Comparison of ENCODE assay signal across 11 cellular contexts in the genomic region with DNA sequence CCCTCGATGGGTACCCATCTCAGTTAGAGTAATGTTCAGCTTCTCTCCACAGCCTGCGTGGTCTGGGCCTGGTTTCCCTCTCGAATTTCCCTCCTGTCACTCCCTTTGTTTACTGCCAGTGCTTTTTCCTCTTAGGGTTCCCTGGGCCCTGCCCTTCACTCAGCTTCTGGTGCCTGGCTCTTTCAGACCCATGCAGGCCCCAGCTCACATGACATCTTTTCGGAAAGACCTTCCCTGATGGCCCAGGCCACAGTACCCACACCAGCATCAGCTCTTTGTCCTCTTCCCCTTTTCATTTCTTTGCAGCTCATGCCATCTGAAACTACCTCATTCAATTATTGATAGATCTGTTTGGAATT.
A peak's percentile ranks its signal among the peaks of the same experiment; 100 is the strongest.
DNase-seq lines count a peak whose midpoint lies in the region; ATAC-seq and TF ChIP-seq lines count a peak whose summit lies in the region.
"Had no signal": no experiment of that assay in that cellular context is flagged by ENCODE, and none has a peak within 500 bp of the region (broad histone marks: within the 10 kb centered on the region; RNA-seq: fewer than 3 reads in every experiment).

No MANE protein-coding gene starts in this region.

- TF ChIP-seq EP300 in tibial nerve (IDR thresholded peaks at IDR 0.05): no peak

- in situ Hi-C loops in brain microvascular endothelial cell (cut with HindIII; ENCODE audit: low pct_ligation_motif_present, low sequenced_read_pairs): no loop called here

- TF ChIP-seq CTCF in brain microvascular endothelial cell (IDR thresholded peaks at IDR 0.05; ENCODE audit: low read depth, low read length, missing control alignments) (no peak), tibial nerve (IDR thresholded peaks at IDR 0.05) (no peak), RWPE1 (conservative IDR thresholded peaks at IDR 0.05; ENCODE audit: low read depth) (no peak)

- no peak overlapping the region for H3K9ac ChIP-seq in muscle layer of colon (ENCODE audit: low read length)

- H3K9me3 ChIP-seq in muscle layer of colon (ENCODE audit: low read length) (no peaks in the 10 kb centered on the region), tibial nerve (no peaks in the 10 kb centered on the region)

- no peaks in the 10 kb centered on the region for H3K9me3 Mint-ChIP-seq in activated naive CD4-positive, alpha-beta T cell treated with anti-CD3 and anti-CD28 coated beads, Interleukin-2, amount 50 U/mL, for 72 hours
- no peaks in the 10 kb centered on the region for H3K9me3 Mint-ChIP-seq in activated naive CD4-positive, alpha-beta T cell treated with anti-CD3 and anti-CD28 coated beads, Interleukin-2, amount 10 ng/mL, durations not matched to agents 7 days and 5 days

- peaks cover 35% of the 10 kb centered on the region for H3K4me1 ChIP-seq in muscle layer of colon (ENCODE audit: insufficient read depth, low read length)
- peaks cover 0 to 63% (median 17%) of the 10 kb centered on the region in 4 donors for H3K4me1 ChIP-seq in tibial nerve

- no peaks in the 10 kb centered on the region for H3K27me3 Mint-ChIP-seq in activated naive CD4-positive, alpha-beta T cell treated with anti-CD3 and anti-CD28 coated beads, Interleukin-2, amount 10 ng/mL, durations not matched to agents 7 days and 5 days

- H3K27me3 ChIP-seq in brain microvascular endothelial cell (replicated peaks): no peaks in the 10 kb centered on the region
- no peaks in the 10 kb centered on the region for H3K27me3 ChIP-seq in muscle layer of colon (ENCODE audit: control insufficient read depth in 1 of 2, insufficient read depth in 2 of 2, low read length in 2 of 2)
- H3K27me3 ChIP-seq in tibial nerve: no peaks in the 10 kb centered on the region

- no peak for TF ChIP-seq POLR2A in tibial nerve (IDR thresholded peaks at IDR 0.05)

- no peak for ATAC-seq in activated naive CD4-positive, alpha-beta T cell treated with anti-CD3 and anti-CD28 coated beads, Interleukin-2, amount 50 U/mL, for 72 hours

- POLR2A ChIA-PET in RWPE1 (lab: Yijun Ruan, JAX; ENCODE audit: low non-redundant PET): no interaction called here

- WGBS in tibial nerve, 2 donors: 46 to 59% methylated on average over 4 of the region's 4 CpGs

- no peaks in the 10 kb centered on the region for H3K36me3 ChIP-seq in brain microvascular endothelial cell (replicated peaks)
- H3K36me3 ChIP-seq in muscle layer of colon (ENCODE audit: insufficient read depth, low read length): no peaks in the 10 kb centered on the region
- H3K36me3 ChIP-seq in tibial nerve: no peaks in the 10 kb centered on the region

- CTCF ChIA-PET in activated naive CD4-positive, alpha-beta T cell treated with anti-CD3 and anti-CD28 coated beads, Interleukin-2, amount 10 ng/mL, durations not matched to agents 7 days and 5 days (lab: Charles Lee): interaction anchor here (2.9 kb wide), 1 partner anchor 99 kb away, joined by 15 read pairs; no protein-coding TSS in a partner anchor
- CTCF ChIA-PET in RWPE1 (lab: Yijun Ruan, JAX): interaction anchor here (0.5 to 1.1 kb wide), 2 partner anchors 72 to 100 kb away, joined by 3 to 5 read pairs; no protein-coding TSS in a partner anchor

- no peak for DNase-seq in activated naive CD4-positive, alpha-beta T cell treated with anti-CD3 and anti-CD28 coated beads, Interleukin-2, amount 50 U/mL, for 72 hours (ENCODE audit: low spot score in 2 of 2)
- DNase-seq in activated naive CD4-positive, alpha-beta T cell treated with anti-CD3 and anti-CD28 coated beads, Interleukin-2, amount 10 ng/mL, durations not matched to agents 7 days and 5 days: no peak
- DNase-seq in brain microvascular endothelial cell: no peak
- no peak for DNase-seq in tibial nerve (ENCODE audit: low spot score in 2 of 2)
- DNase-seq in GM03348 (ENCODE audit: low spot score): no peak
- DNase-seq in RWPE1 (ENCODE audit: low spot score): no peak
- no peak for DNase-seq in GM19238 (ENCODE audit: insufficient read length, low spot score)
- DNase-seq: activated CD4-positive, CD25-positive, alpha-beta regulatory T cell; NCI-H2171; RPMI8226 had no signal

- no peak overlapping the region for H3K4me3 Mint-ChIP-seq in activated naive CD4-positive, alpha-beta T cell treated with anti-CD3 and anti-CD28 coated beads, Interleukin-2, amount 10 ng/mL, durations not matched to agents 7 days and 5 days

- H3K27ac ChIP-seq in brain microvascular endothelial cell: peak overlapping the region; percentile 26
- H3K27ac ChIP-seq in muscle layer of colon (ENCODE audit: low read depth, low read length): peak overlapping the region; percentile 30
- peak overlapping the region; percentile 20 to 74 (median 48) for H3K27ac ChIP-seq in tibial nerve
- no peak overlapping the region for H3K27ac ChIP-seq in RWPE1

- no peak overlapping the region for H3K4me3 ChIP-seq in brain microvascular endothelial cell (ENCODE audit: low read depth, low read length)
- H3K4me3 ChIP-seq in muscle layer of colon (ENCODE audit: low read depth in 1 of 2, low read length in 2 of 2): no peak overlapping the region
- no peak overlapping the region for H3K4me3 ChIP-seq in tibial nerve

- H3K27ac Mint-ChIP-seq in activated naive CD4-positive, alpha-beta T cell treated with anti-CD3 and anti-CD28 coated beads, Interleukin-2, amount 50 U/mL, for 72 hours: peak overlapping the region; percentile 72 to 76
- H3K27ac Mint-ChIP-seq in activated naive CD4-positive, alpha-beta T cell treated with anti-CD3 and anti-CD28 coated beads, Interleukin-2, amount 10 ng/mL, durations not matched to agents 7 days and 5 days: no peak overlapping the region

- peaks cover 22% of the 10 kb centered on the region for H3K4me1 Mint-ChIP-seq in activated naive CD4-positive, alpha-beta T cell treated with anti-CD3 and anti-CD28 coated beads, Interleukin-2, amount 10 ng/mL, durations not matched to agents 7 days and 5 days

- no peaks in the 10 kb centered on the region for H3K36me3 Mint-ChIP-seq in activated naive CD4-positive, alpha-beta T cell treated with anti-CD3 and anti-CD28 coated beads, Interleukin-2, amount 50 U/mL, for 72 hours
- H3K36me3 Mint-ChIP-seq in activated naive CD4-positive, alpha-beta T cell treated with anti-CD3 and anti-CD28 coated beads, Interleukin-2, amount 10 ng/mL, durations not matched to agents 7 days and 5 days: no peaks in the 10 kb centered on the region
